In genomic region chr22:38181453-38182200, GRCh38 we compare ENCODE assay signal across 8 cellular contexts.
DNase-seq lines count a peak whose midpoint lies in the region; ATAC-seq and TF ChIP-seq lines count a peak whose summit lies in the region.

Gene PLA2G6 (minus strand): TSS chr22:38181830. CDS start chr22:38169426, 12,404 bp downstream.

- peak; percentile 91 for ATAC-seq in GM19025 (IDR thresholded peaks at IDR 0.05; ENCODE audit: low read depth, unreplicated experiment)
- ATAC-seq in HG03354 (IDR thresholded peaks at IDR 0.05; ENCODE audit: poor library complexity, severe bottlenecking, unreplicated experiment): peak; percentile 81
- ATAC-seq in activated CD4-positive, CD25-positive, alpha-beta regulatory T cell treated with anti-CD3 and anti-CD28 coated beads, Interleukin-2, amount 50 U/mL, for 24 hours: peak; percentile 84 to 91

- peak; percentile 93 for DNase-seq in AG09309 (ENCODE audit: low read depth)
- DNase-seq in NCI-H446 treated with DMSO at 0.1 percent for 48 hours (lab: John Stamatoyannopoulos, UW): peak; percentile 96
- DNase-seq in cerebellar cortex (ENCODE audit: low spot score): peak; percentile 99
- peak; percentile 100 for DNase-seq in islet precursor cell
- DNase-seq in stimulated activated CD4-positive, alpha-beta T cell treated with anti-CD3 and anti-CD28 coated beads, Interleukin-12 subunit alpha, Interleukin-12 subunit beta, amount 100 ng/mL, for 48 hours (ENCODE audit: low read depth in 2 of 3, low spot score in 1 of 3): peak; percentile 97 to 98 (median 97)

- TF ChIP-seq CTCF in AG09309 (IDR thresholded peaks at IDR 0.05; ENCODE audit: control insufficient read depth, insufficient read depth, low read depth, low read length, missing control alignments): no peak

- H3K4me3 ChIP-seq in AG09309 (ENCODE audit: control insufficient read depth, low read depth, low read length): peak within 1 kb of the TSS; percentile 65

Comparison
In these comparisons a context has a peak if more than half of its experiments do, and no peak if none do; other contexts are left out.
1. Peak in every context shown above with its lines: DNase-seq, ATAC-seq and H3K4me3 ChIP-seq.